17 cellular contexts compared by ENCODE assay signal in the genomic region with DNA sequence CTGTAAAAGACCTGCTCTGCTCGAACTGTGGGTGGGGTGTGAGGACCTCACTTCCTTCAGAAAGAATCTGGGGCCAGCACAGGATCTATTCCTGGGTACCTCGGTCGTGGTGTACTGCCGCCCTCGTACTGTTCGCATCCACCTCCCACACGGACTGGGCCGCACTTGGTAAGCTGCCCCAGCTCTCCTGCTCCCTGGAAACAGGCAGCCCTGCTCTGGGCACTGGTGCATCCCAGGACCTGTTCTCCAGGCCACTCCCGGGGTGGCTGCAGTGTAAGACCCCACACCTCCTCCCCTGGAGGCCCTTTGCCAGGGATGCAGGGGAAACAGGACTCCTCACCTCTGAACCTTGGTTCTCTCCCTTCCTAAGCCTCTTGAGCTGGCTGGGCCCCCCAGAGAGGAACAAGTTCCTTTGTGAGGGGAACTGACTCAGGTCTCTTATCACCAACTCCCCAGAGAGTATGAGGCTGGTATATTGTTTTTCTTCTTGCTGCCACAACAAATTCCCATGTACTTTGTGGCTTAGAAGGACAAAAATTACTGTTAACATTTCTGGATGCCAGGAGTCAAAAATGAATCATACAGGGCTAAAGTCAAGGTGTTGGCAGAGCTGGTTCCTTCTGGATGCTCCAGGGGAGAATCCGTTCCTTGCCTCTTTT.
DNase-seq lines count a peak whose midpoint lies in the region; ATAC-seq and TF ChIP-seq lines count a peak whose summit lies in the region.
"Had no signal": no experiment of that assay in that cellular context is flagged by ENCODE, and none has a peak within 500 bp of the region (broad histone marks: within the 10 kb centered on the region; RNA-seq: fewer than 3 reads in every experiment).

No MANE protein-coding gene starts in this region.

- no peaks in the 10 kb centered on the region for H3K79me1 ChIP-seq in neuronal stem cell (ENCODE audit: low read depth, low read length)

- H3K27ac ChIP-seq in BLaER1 (no peak overlapping the region), neuronal stem cell (replicated peaks; ENCODE audit: low read length) (no peak overlapping the region), vagina (no peak overlapping the region)
- H3K27ac ChIP-seq: SJCRH30 had no signal

- no peak overlapping the region for H2BK5ac ChIP-seq in neuronal stem cell (ENCODE audit: low read length)

- no peaks in the 10 kb centered on the region for H3K27me3 ChIP-seq in BLaER1
- no peaks in the 10 kb centered on the region for H3K27me3 ChIP-seq in neuronal stem cell (ENCODE audit: control insufficient read depth in 3 of 3, insufficient read depth in 3 of 3, low read depth in 1 of 3, low read length in 3 of 3)
- H3K27me3 ChIP-seq in vagina = no peaks in the 10 kb centered on the region
- H3K27me3 ChIP-seq: MG63, SJCRH30 had no signal

- no peak overlapping the region for H3K9ac ChIP-seq in BLaER1
- no peak overlapping the region for H3K9ac ChIP-seq in neuronal stem cell (ENCODE audit: low read depth, low read length, poor library complexity)

- TF ChIP-seq CTCF in cardiac fibroblast (IDR thresholded peaks at IDR 0.05; ENCODE audit: low read depth, low read length) (no peak), vagina (IDR thresholded peaks at IDR 0.05) (no peak)

- H3K27me3 Mint-ChIP-seq in activated T-cell treated with anti-CD3 and anti-CD28 coated beads, Interleukin-2, amount 50 U/mL, for 4 hours (ENCODE audit: low read depth) = peaks cover 4% of the 10 kb centered on the region

- no peak overlapping the region for H4K8ac ChIP-seq in neuronal stem cell (ENCODE audit: low read depth, low read length)

- WGBS in neuronal stem cell (ENCODE audit: extremely low coverage in 2 of 2, insufficient read length in 2 of 2, insufficient replicate concordance in 1 of 2), 2 donors = no CpG with 5 or more reads among the region's 10 CpGs

- H3K9me3 ChIP-seq in BLaER1 (peaks cover 11% of the 10 kb centered on the region), neuronal stem cell (replicated peaks in 1 of 2; ENCODE audit: control insufficient read depth in 2 of 2, insufficient read depth in 1 of 2, low read depth in 1 of 2, low read length in 2 of 2) (peaks cover 0 to 8% of the 10 kb centered on the region in 2 donors), vagina (no peaks in the 10 kb centered on the region)
- H3K9me3 ChIP-seq: MG63, SJCRH30 had no signal

- no peak for ATAC-seq in activated T-cell treated with anti-CD3 and anti-CD28 coated beads, Interleukin-2, amount 50 U/mL, for 4 hours
- ATAC-seq: HCT116, HepG2 had no signal

- no peak overlapping the region for H2AFZ ChIP-seq in neuronal stem cell (ENCODE audit: low read length)
- H2AFZ ChIP-seq: GM23338 had no signal

- H3K36me3 ChIP-seq in BLaER1 (no peaks in the 10 kb centered on the region), neuronal stem cell (replicated peaks in 1 of 2; ENCODE audit: control insufficient read depth in 2 of 2, insufficient read depth in 2 of 2, low read length in 2 of 2) (no peaks in the 10 kb centered on the region), vagina (no peaks in the 10 kb centered on the region)
- H3K36me3 ChIP-seq: MG63, SJCRH30 had no signal

- H2BK15ac ChIP-seq in neuronal stem cell (ENCODE audit: low read length) = no peak overlapping the region

- intact Hi-C loops in vagina (cut with DNase I) = no loop called here

- H3K4me3 Mint-ChIP-seq in activated T-cell treated with anti-CD3 and anti-CD28 coated beads, Interleukin-2, amount 50 U/mL, for 4 hours = no peak overlapping the region
- H3K4me3 Mint-ChIP-seq: GM23338 had no signal

- H3K14ac ChIP-seq in neuronal stem cell (ENCODE audit: low read length) = peak overlapping the region; percentile 9

- no peak overlapping the region for H3K23ac ChIP-seq in neuronal stem cell (ENCODE audit: low read depth, low read length, poor library complexity)

- H3K4me1 Mint-ChIP-seq in activated T-cell treated with anti-CD3 and anti-CD28 coated beads, Interleukin-2, amount 50 U/mL, for 4 hours (ENCODE audit: low read depth) = no peaks in the 10 kb centered on the region

- no peaks in the 10 kb centered on the region for H3K36me3 Mint-ChIP-seq in activated T-cell treated with anti-CD3 and anti-CD28 coated beads, Interleukin-2, amount 50 U/mL, for 4 hours (ENCODE audit: insufficient read depth)

- peak overlapping the region; percentile 39 for H3K4me2 ChIP-seq in BLaER1
- no peak overlapping the region for H3K4me2 ChIP-seq in neuronal stem cell (ENCODE audit: insufficient read depth, low read length, poor library complexity, severe bottlenecking)
- H3K4me2 ChIP-seq: GM23338 had no signal

- no peak overlapping the region for H2BK12ac ChIP-seq in neuronal stem cell (ENCODE audit: low read length)

- H3K4ac ChIP-seq in neuronal stem cell (ENCODE audit: low read length) = no peak overlapping the region

- H3K9me3 Mint-ChIP-seq in activated T-cell treated with anti-CD3 and anti-CD28 coated beads, Interleukin-2, amount 50 U/mL, for 4 hours = no peaks in the 10 kb centered on the region
- H3K9me3 Mint-ChIP-seq: GM23338 had no signal

- no peak overlapping the region for H2AK5ac ChIP-seq in neuronal stem cell (ENCODE audit: low read depth, low read length)

- H3K18ac ChIP-seq in neuronal stem cell (ENCODE audit: low read length) = peak overlapping the region; percentile 82

- H3K4me3 ChIP-seq in BLaER1 = no peak overlapping the region
- no peak overlapping the region for H3K4me3 ChIP-seq in cardiac fibroblast (replicated peaks in 1 of 2; ENCODE audit: low read depth in 2 of 2, low read length in 2 of 2)
- H3K4me3 ChIP-seq in neuronal stem cell (ENCODE audit: low read length in 2 of 2) = peak overlapping the region in 1 of 2 donors; percentile 39
- no peak overlapping the region for H3K4me3 ChIP-seq in vagina
- H3K4me3 ChIP-seq: GM23338, MG63, SJCRH30 had no signal

- peak; percentile 35 for DNase-seq in NCI-H226
- peak; percentile 61 to 74 for DNase-seq in cardiac fibroblast (ENCODE audit: low read depth in 2 of 2)
- DNase-seq in neuronal stem cell (ENCODE audit: low spot score) = no peak
- no peak for DNase-seq in activated T-cell treated with anti-CD3 and anti-CD28 coated beads, Interleukin-2, amount 50 U/mL, for 4 hours
- no peak for DNase-seq in AG08396 (ENCODE audit: low spot score)
- no peak for DNase-seq in vagina (ENCODE audit: extremely low spot score in 2 of 2)
- DNase-seq in HuH-7 (ENCODE audit: low spot score) = no peak
- DNase-seq: 8988T, MG63, NCI-H1105 treated with DMSO at 0.1 percent for 48 hours, NCI-H1694 treated with DMSO at 0.1 percent for 48 hours, NCI-H446 treated with DMSO at 0.1 percent for 48 hours, SJCRH30 had no signal

- TF ChIP-seq POLR2A in vagina (IDR thresholded peaks at IDR 0.05) = no peak

- no peak overlapping the region for H2BK120ac ChIP-seq in neuronal stem cell (ENCODE audit: low read depth, low read length)

- H3K4me1 ChIP-seq in BLaER1 (peaks cover 7% of the 10 kb centered on the region), neuronal stem cell (ENCODE audit: control insufficient read depth in 2 of 2, insufficient read depth in 1 of 2, low read depth in 1 of 2, low read length in 2 of 2) (peaks cover 2% of the 10 kb centered on the region in 2 donors), vagina (no peaks in the 10 kb centered on the region)
- H3K4me1 ChIP-seq: SJCRH30 had no signal

- H4K20me1 ChIP-seq in BLaER1 = no peaks in the 10 kb centered on the region

- H4K91ac ChIP-seq in neuronal stem cell (ENCODE audit: low read depth, low read length, poor library complexity) = no peak overlapping the region

Comparison
In these comparisons a context has a peak if more than half of its experiments do, and no peak if none do; other contexts are left out.
1. DNase-seq: peak in NCI-H226 (single experiment) and cardiac fibroblast (2 of 2); none in neuronal stem cell (single experiment), activated T-cell treated with anti-CD3 and anti-CD28 coated beads, Interleukin-2, amount 50 U/mL, for 4 hours (single experiment), AG08396 (single experiment), vagina (0 of 2) and HuH-7 (single experiment).